Comparison of ENCODE assay signal across 26 cellular contexts in genomic region chr7:71987200-71987767, GRCh38.
DNase-seq lines count a peak whose midpoint lies in the region; ATAC-seq, FAIRE-seq and TF ChIP-seq lines count a peak whose summit lies in the region.
"Had no signal": no experiment of that assay in that cellular context is flagged by ENCODE, and none has a peak within 500 bp of the region (broad histone marks: within the 10 kb centered on the region; RNA-seq: fewer than 3 reads in every experiment).

No MANE protein-coding gene starts in this region.

- H3K4me1 Mint-ChIP-seq in MCF 10A (ENCODE audit: insufficient read depth, unreplicated experiment) (peaks cover 5% of the 10 kb centered on the region), progenitor cell of endocrine pancreas (ENCODE audit: low read depth) (peaks cover 29% of the 10 kb centered on the region)
- H3K4me1 Mint-ChIP-seq: CD8-positive, alpha-beta memory T cell had no signal

- POLR2A ChIA-PET in MCF 10A (lab: Yijun Ruan, JAX): no interaction called here

- TF ChIP-seq POLR2A in uterus (IDR thresholded peaks at IDR 0.05): no peak

- H3K36me3 ChIP-seq in mammary epithelial cell (ENCODE audit: insufficient read depth, low read length) (no peaks in the 10 kb centered on the region), bronchial epithelial cell (ENCODE audit: control insufficient read depth, insufficient read depth, low read length) (no peaks in the 10 kb centered on the region), mesendoderm (ENCODE audit: control insufficient read depth, insufficient read depth, low read length) (no peaks in the 10 kb centered on the region), uterus (no peaks in the 10 kb centered on the region)

- H3K27me3 Mint-ChIP-seq in MCF 10A (ENCODE audit: insufficient read depth, unreplicated experiment) (no peaks in the 10 kb centered on the region), progenitor cell of endocrine pancreas (peaks cover 18% of the 10 kb centered on the region)
- H3K27me3 Mint-ChIP-seq: CD8-positive, alpha-beta memory T cell had no signal

- no peak overlapping the region for H3K4me3 ChIP-seq in mammary epithelial cell (replicated peaks in 1 of 3; ENCODE audit: insufficient read depth in 1 of 3, low read depth in 2 of 3, low read length in 3 of 3)
- no peak overlapping the region for H3K4me3 ChIP-seq in bronchial epithelial cell (ENCODE audit: low read depth, low read length)
- H3K4me3 ChIP-seq in mesendoderm (ENCODE audit: low read length): no peak overlapping the region
- no peak overlapping the region for H3K4me3 ChIP-seq in uterus

- no peaks in the 10 kb centered on the region for H4K20me1 ChIP-seq in mammary epithelial cell (ENCODE audit: insufficient read depth, low read length)

- H2BK5ac ChIP-seq in mesendoderm (ENCODE audit: low read length): no peak overlapping the region

- H3K79me1 ChIP-seq in mesendoderm (ENCODE audit: low read length): no peaks in the 10 kb centered on the region

- no peak overlapping the region for H2BK120ac ChIP-seq in mesendoderm (ENCODE audit: low read depth, low read length)

- no peak overlapping the region for H3K27ac ChIP-seq in mammary epithelial cell (ENCODE audit: insufficient read depth, low read depth, low read length)
- no peak overlapping the region for H3K27ac ChIP-seq in mesendoderm (ENCODE audit: low read depth, low read length)
- H3K27ac ChIP-seq in uterus: no peak overlapping the region
- H3K27ac ChIP-seq: 22Rv1 had no signal

- H3K27ac Mint-ChIP-seq in MCF 10A (ENCODE audit: low read depth, unreplicated experiment) (peak overlapping the region; percentile 64), progenitor cell of endocrine pancreas (no peak overlapping the region)
- H3K27ac Mint-ChIP-seq: CD8-positive, alpha-beta memory T cell had no signal

- H4K5ac ChIP-seq in mesendoderm (ENCODE audit: low read length): no peak overlapping the region

- no peak overlapping the region for H3K23ac ChIP-seq in mesendoderm (ENCODE audit: low read length)

- H3K4me2 ChIP-seq in mammary epithelial cell (ENCODE audit: insufficient read depth, low read depth, low read length): no peak overlapping the region
- no peak overlapping the region for H3K4me2 ChIP-seq in mesendoderm (ENCODE audit: low read length)
- H3K4me2 ChIP-seq: SK-N-SH had no signal

- DNase-seq in MCF 10A (ENCODE audit: unreplicated experiment) (no peak), mammary epithelial cell (no peak), bronchial epithelial cell (ENCODE audit: low read depth) (no peak), mesendoderm (peak; percentile 20), GM19239 (ENCODE audit: insufficient read length, low spot score) (no peak), uterus (no peak), progenitor cell of endocrine pancreas (ENCODE audit: low spot score, unreplicated experiment) (no peak)
- DNase-seq: ACHN; Calu3; CD8-positive, alpha-beta memory T cell; DMS53; EL; GF-D8; H7; KBM-7; NCI-H1092 treated with DMSO at 0.1 percent for 48 hours; NCI-H146; NCI-H2029; NCI-H345; NCI-H524; NCI-H774; NK-92 treated with Interleukin-12 subunit alpha and Interleukin-12 subunit beta, amount 100 ng/mL, for 24 hours; SIG-M5; SK-N-SH had no signal

- dilution Hi-C loops in mammary epithelial cell (cut with HindIII; ENCODE audit: low sequenced_read_pairs): no loop called here

- peak; percentile 52 for FAIRE-seq in bronchial epithelial cell (lab: Jason Lieb, UNC)
- FAIRE-seq in GM19239 (lab: Jason Lieb, UNC): no peak

- no peak overlapping the region for H3K18ac ChIP-seq in mesendoderm (ENCODE audit: low read length)

- no peak for ATAC-seq in GM21723 (IDR thresholded peaks at IDR 0.05; ENCODE audit: unreplicated experiment)

- in situ Hi-C loops in mammary epithelial cell (cut with MboI; ENCODE audit: low sequenced_read_pairs in 2 of 2): no loop called here

- no peak overlapping the region for H2BK15ac ChIP-seq in mesendoderm (replicated peaks; ENCODE audit: low read depth)

- CTCF ChIA-PET in MCF 10A (lab: Yijun Ruan, JAX) (no interaction called here), mammary epithelial cell (lab: Charles Lee; ENCODE audit: low non-redundant PET) (no interaction called here)

- H3K4me3 Mint-ChIP-seq in MCF 10A (ENCODE audit: unreplicated experiment) (no peak overlapping the region), progenitor cell of endocrine pancreas (ENCODE audit: low read depth) (no peak overlapping the region)
- H3K4me3 Mint-ChIP-seq: CD8-positive, alpha-beta memory T cell had no signal

- H3K79me2 ChIP-seq in mammary epithelial cell (ENCODE audit: insufficient read depth, low read length): no peaks in the 10 kb centered on the region
- no peaks in the 10 kb centered on the region for H3K79me2 ChIP-seq in mesendoderm (ENCODE audit: control insufficient read depth, insufficient read depth, low read length)

- no peak overlapping the region for H3K56ac ChIP-seq in mesendoderm (ENCODE audit: low read length)

- H3K9ac ChIP-seq in mammary epithelial cell (ENCODE audit: insufficient read depth, low read length): no peak overlapping the region
- no peak overlapping the region for H3K9ac ChIP-seq in mesendoderm (ENCODE audit: low read length)
- H3K9ac ChIP-seq: SK-N-SH had no signal

- no peak overlapping the region for H2AK5ac ChIP-seq in mesendoderm (ENCODE audit: low read length)

- intact Hi-C loops in MCF 10A (cut with micrococcal nuclease) (no loop called here), mammary epithelial cell (cut with micrococcal nuclease) (no loop called here), uterus (cut with DNase I; ENCODE audit: low total_unique reads) (no loop called here)

- TF ChIP-seq CTCF in MCF 10A (IDR thresholded peaks at IDR 0.05; ENCODE audit: unreplicated experiment) (no peak), mammary epithelial cell (conservative IDR thresholded peaks at IDR 0.05 in 1 of 2, IDR thresholded peaks at IDR 0.05 in 1 of 2; ENCODE audit: extremely low read depth in 1 of 2, insufficient read depth in 1 of 2, low read depth in 1 of 2, low read length in 2 of 2) (no peak), bronchial epithelial cell (IDR thresholded peaks at IDR 0.05; ENCODE audit: insufficient read depth, low read length, severe bottlenecking) (no peak), uterus (IDR thresholded peaks at IDR 0.05) (no peak), progenitor cell of endocrine pancreas (IDR thresholded peaks at IDR 0.05; ENCODE audit: unreplicated experiment) (no peak)

- H4K8ac ChIP-seq in mesendoderm (ENCODE audit: low read depth, low read length): no peak overlapping the region

- no peaks in the 10 kb centered on the region for H3K4me1 ChIP-seq in mammary epithelial cell (ENCODE audit: insufficient read depth, low read length)
- peaks cover 2% of the 10 kb centered on the region for H3K4me1 ChIP-seq in mesendoderm (ENCODE audit: control insufficient read depth, low read depth, low read length)
- no peaks in the 10 kb centered on the region for H3K4me1 ChIP-seq in uterus

- no TSS peak for BruUV-seq in MCF 10A (replicated peaks; lab: Mats Ljungman, UMichigan)
- no TSS peak for BruUV-seq in mammary epithelial cell (replicated peaks; lab: Mats Ljungman, UMichigan)

- H3K27me3 ChIP-seq in mammary epithelial cell (ENCODE audit: insufficient read depth, low read length) (no peaks in the 10 kb centered on the region), bronchial epithelial cell (ENCODE audit: control insufficient read depth, insufficient read depth, low read length) (no peaks in the 10 kb centered on the region), mesendoderm (ENCODE audit: insufficient read depth, low read length, poor library complexity) (no peaks in the 10 kb centered on the region), uterus (no peaks in the 10 kb centered on the region)

- WGBS in mammary epithelial cell (ENCODE audit: low coverage, missing lambda C conversion rate): 66% methylated on average over 5 of the region's 8 CpGs
- WGBS in mesendoderm (ENCODE audit: extremely low coverage, insufficient coverage, low lambda C conversion rate): no CpG with 5 or more reads among the region's 8 CpGs

- H3K36me3 Mint-ChIP-seq in MCF 10A (ENCODE audit: insufficient read depth, unreplicated experiment): no peaks in the 10 kb centered on the region
- H3K36me3 Mint-ChIP-seq in progenitor cell of endocrine pancreas (ENCODE audit: insufficient read depth): no peaks in the 10 kb centered on the region
- H3K36me3 Mint-ChIP-seq: CD8-positive, alpha-beta memory T cell had no signal

- H3K4ac ChIP-seq in mesendoderm (ENCODE audit: low read depth, low read length): no peak overlapping the region

- no peak overlapping the region for H2AFZ ChIP-seq in mammary epithelial cell (ENCODE audit: low read depth, low read length)

- H3K9me3 ChIP-seq in mammary epithelial cell (replicated peaks; ENCODE audit: insufficient read depth, low read length) (peaks cover 28% of the 10 kb centered on the region), uterus (no peaks in the 10 kb centered on the region)
- H3K9me3 ChIP-seq: SK-N-SH had no signal

- H3K9me3 Mint-ChIP-seq in MCF 10A (ENCODE audit: unreplicated experiment): peaks cover 7% of the 10 kb centered on the region
- H3K9me3 Mint-ChIP-seq in progenitor cell of endocrine pancreas (ENCODE audit: low read depth): no peaks in the 10 kb centered on the region
